1 cellular context compared by ENCODE assay signal in the genomic region with DNA sequence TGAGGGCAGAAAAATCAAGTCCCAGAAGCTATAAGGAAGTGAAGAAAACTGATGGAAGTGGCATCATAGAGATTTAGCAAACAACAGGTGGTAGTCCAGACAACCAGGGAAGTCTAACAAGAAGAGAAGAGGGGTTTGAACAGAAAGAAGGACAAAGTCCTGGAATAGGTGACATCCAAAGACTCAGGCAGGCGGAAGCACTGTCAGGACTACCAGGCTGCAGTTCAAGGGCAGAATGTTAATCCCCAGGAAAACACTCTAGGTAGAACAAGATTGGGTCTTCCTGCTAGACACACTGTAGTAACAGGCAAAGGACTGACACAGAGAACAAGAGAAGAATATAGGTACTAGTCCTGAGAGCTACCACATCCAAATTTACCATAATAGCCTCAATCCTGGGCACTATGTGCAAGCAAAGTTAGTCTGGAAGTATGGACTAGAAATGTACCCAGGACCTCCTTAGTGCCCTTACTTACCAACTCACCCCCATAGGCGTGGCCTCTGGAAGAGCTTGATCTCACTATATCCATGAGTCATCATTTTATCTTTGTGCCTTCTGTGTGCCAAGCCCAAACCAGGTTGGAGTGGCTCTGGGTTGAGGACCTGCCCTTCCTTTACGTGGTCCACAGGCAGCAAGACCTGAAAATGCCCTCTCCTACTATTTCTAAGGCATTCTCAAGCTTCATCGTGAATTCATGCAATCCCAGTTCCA.
TF ChIP-seq lines count a peak whose summit lies in the region.

No MANE protein-coding gene starts in this region.

TF ChIP-seq in HepG2, 621 proteins besides CTCF, POLR2A, EP300 and RAD21 (continued from another document and continues in another):
- TF ChIP-seq, protein P1, sequence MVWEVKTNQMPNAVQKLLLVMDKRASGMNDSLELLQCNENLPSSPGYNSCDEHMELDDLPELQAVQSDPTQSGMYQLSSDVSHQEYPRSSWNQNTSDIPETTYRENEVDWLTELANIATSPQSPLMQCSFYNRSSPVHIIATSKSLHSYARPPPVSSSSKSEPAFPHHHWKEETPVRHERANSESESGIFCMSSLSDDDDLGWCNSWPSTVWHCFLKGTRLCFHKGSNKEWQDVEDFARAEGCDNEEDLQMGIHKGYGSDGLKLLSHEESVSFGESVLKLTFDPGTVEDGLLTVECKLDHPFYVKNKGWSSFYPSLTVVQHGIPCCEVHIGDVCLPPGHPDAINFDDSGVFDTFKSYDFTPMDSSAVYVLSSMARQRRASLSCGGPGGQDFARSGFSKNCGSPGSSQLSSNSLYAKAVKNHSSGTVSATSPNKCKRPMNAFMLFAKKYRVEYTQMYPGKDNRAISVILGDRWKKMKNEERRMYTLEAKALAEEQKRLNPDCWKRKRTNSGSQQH (CRISPR knock-in tag; IDR thresholded peaks at IDR 0.05; ENCODE audit: low read depth): no peak
- TF ChIP-seq POLR2G (IDR thresholded peaks at IDR 0.05; ENCODE audit: low read depth, low read length) (no peak), MBNL3 (CRISPR knock-in tag; conservative IDR thresholded peaks at IDR 0.05) (no peak), ZFP90 (CRISPR knock-in tag; IDR thresholded peaks at IDR 0.05; ENCODE audit: borderline replicate concordance) (no peak), MED8 (CRISPR knock-in tag; IDR thresholded peaks at IDR 0.05; ENCODE audit: insufficient replicate concordance) (no peak), HNRNPK (IDR thresholded peaks at IDR 0.05; ENCODE audit: low read depth, low read length, poor library complexity, severe bottlenecking) (no peak), ERF (CRISPR knock-in tag; IDR thresholded peaks at IDR 0.05) (peak; percentile 86), ZNF17 (CRISPR knock-in tag; IDR thresholded peaks at IDR 0.05) (no peak), FOXA1 (IDR thresholded peaks at IDR 0.05) (no peak), FOXA1 (CRISPR knock-in tag; IDR thresholded peaks at IDR 0.05) (peak; percentile 63), FIP1L1 (IDR thresholded peaks at IDR 0.05; ENCODE audit: borderline replicate concordance, insufficient read depth, low read depth, low read length) (no peak), ZNF484 (CRISPR knock-in tag; IDR thresholded peaks at IDR 0.05; ENCODE audit: borderline replicate concordance, low read depth) (no peak), ZNF724P (CRISPR knock-in tag; IDR thresholded peaks at IDR 0.05; ENCODE audit: borderline replicate concordance) (no peak), IKZF4 (CRISPR knock-in tag; IDR thresholded peaks at IDR 0.05; ENCODE audit: borderline replicate concordance, low read depth, not compliant biosample characterization) (no peak), NFYB (CRISPR knock-in tag; IDR thresholded peaks at IDR 0.05) (no peak), SMAD3 (CRISPR knock-in tag; IDR thresholded peaks at IDR 0.05) (0 out of 2 replicates have a peak, but pooled peaks have one; percentile 24), POGZ (CRISPR knock-in tag; IDR thresholded peaks at IDR 0.05) (peak; percentile 84), ZNF282 (IDR thresholded peaks at IDR 0.05; ENCODE audit: partially characterized antibody) (no peak), HMGA1 (CRISPR knock-in tag; conservative IDR thresholded peaks at IDR 0.05) (no peak), U2AF1 (optimal IDR thresholded peaks at IDR 0.05; ENCODE audit: low read depth, low read length) (no peak), CEBPB (IDR thresholded peaks at IDR 0.05; ENCODE audit: borderline replicate concordance, low read depth, low read length) (no peak), KLF9 (CRISPR knock-in tag; IDR thresholded peaks at IDR 0.05; ENCODE audit: low read depth) (no peak)
- TF ChIP-seq, protein P2, sequence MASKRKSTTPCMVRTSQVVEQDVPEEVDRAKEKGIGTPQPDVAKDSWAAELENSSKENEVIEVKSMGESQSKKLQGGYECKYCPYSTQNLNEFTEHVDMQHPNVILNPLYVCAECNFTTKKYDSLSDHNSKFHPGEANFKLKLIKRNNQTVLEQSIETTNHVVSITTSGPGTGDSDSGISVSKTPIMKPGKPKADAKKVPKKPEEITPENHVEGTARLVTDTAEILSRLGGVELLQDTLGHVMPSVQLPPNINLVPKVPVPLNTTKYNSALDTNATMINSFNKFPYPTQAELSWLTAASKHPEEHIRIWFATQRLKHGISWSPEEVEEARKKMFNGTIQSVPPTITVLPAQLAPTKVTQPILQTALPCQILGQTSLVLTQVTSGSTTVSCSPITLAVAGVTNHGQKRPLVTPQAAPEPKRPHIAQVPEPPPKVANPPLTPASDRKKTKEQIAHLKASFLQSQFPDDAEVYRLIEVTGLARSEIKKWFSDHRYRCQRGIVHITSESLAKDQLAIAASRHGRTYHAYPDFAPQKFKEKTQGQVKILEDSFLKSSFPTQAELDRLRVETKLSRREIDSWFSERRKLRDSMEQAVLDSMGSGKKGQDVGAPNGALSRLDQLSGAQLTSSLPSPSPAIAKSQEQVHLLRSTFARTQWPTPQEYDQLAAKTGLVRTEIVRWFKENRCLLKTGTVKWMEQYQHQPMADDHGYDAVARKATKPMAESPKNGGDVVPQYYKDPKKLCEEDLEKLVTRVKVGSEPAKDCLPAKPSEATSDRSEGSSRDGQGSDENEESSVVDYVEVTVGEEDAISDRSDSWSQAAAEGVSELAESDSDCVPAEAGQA (IDR thresholded peaks at IDR 0.05; ENCODE audit: low read depth): no peak
- TF ChIP-seq, protein P2 (CRISPR knock-in tag; IDR thresholded peaks at IDR 0.05; ENCODE audit: borderline replicate concordance): no peak; the same call in 1 of the 2 replicates
- TF ChIP-seq, protein P3, sequence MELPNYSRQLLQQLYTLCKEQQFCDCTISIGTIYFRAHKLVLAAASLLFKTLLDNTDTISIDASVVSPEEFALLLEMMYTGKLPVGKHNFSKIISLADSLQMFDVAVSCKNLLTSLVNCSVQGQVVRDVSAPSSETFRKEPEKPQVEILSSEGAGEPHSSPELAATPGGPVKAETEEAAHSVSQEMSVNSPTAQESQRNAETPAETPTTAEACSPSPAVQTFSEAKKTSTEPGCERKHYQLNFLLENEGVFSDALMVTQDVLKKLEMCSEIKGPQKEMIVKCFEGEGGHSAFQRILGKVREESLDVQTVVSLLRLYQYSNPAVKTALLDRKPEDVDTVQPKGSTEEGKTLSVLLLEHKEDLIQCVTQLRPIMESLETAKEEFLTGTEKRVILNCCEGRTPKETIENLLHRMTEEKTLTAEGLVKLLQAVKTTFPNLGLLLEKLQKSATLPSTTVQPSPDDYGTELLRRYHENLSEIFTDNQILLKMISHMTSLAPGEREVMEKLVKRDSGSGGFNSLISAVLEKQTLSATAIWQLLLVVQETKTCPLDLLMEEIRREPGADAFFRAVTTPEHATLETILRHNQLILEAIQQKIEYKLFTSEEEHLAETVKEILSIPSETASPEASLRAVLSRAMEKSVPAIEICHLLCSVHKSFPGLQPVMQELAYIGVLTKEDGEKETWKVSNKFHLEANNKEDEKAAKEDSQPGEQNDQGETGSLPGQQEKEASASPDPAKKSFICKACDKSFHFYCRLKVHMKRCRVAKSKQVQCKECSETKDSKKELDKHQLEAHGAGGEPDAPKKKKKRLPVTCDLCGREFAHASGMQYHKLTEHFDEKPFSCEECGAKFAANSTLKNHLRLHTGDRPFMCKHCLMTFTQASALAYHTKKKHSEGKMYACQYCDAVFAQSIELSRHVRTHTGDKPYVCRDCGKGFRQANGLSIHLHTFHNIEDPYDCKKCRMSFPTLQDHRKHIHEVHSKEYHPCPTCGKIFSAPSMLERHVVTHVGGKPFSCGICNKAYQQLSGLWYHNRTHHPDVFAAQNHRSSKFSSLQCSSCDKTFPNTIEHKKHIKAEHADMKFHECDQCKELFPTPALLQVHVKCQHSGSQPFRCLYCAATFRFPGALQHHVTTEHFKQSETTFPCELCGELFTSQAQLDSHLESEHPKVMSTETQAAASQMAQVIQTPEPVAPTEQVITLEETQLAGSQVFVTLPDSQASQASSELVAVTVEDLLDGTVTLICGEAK (IDR thresholded peaks at IDR 0.05): no peak
- TF ChIP-seq, protein P3 (CRISPR knock-in tag; IDR thresholded peaks at IDR 0.05): no peak; the same call in 1 of the 2 replicates
- TF ChIP-seq, protein P4, sequence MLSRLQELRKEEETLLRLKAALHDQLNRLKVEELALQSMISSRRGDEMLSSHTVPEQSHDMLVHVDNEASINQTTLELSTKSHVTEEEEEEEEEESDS (CRISPR knock-in tag; IDR thresholded peaks at IDR 0.05; ENCODE audit: borderline replicate concordance): no peak
- TF ChIP-seq, protein P5, sequence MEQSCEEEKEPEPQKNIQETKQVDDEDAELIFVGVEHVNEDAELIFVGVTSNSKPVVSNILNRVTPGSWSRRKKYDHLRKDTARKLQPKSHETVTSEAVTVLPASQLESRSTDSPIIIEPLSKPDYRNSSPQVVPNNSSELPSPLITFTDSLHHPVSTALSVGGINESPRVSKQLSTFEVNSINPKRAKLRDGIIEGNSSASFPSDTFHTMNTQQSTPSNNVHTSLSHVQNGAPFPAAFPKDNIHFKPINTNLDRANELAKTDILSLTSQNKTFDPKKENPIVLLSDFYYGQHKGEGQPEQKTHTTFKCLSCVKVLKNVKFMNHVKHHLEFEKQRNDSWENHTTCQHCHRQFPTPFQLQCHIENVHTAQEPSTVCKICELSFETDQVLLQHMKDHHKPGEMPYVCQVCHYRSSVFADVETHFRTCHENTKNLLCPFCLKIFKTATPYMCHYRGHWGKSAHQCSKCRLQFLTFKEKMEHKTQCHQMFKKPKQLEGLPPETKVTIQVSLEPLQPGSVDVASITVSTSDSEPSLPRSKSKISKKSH (CRISPR knock-in tag; IDR thresholded peaks at IDR 0.05; ENCODE audit: borderline replicate concordance): no peak
- TF ChIP-seq, protein P6, sequence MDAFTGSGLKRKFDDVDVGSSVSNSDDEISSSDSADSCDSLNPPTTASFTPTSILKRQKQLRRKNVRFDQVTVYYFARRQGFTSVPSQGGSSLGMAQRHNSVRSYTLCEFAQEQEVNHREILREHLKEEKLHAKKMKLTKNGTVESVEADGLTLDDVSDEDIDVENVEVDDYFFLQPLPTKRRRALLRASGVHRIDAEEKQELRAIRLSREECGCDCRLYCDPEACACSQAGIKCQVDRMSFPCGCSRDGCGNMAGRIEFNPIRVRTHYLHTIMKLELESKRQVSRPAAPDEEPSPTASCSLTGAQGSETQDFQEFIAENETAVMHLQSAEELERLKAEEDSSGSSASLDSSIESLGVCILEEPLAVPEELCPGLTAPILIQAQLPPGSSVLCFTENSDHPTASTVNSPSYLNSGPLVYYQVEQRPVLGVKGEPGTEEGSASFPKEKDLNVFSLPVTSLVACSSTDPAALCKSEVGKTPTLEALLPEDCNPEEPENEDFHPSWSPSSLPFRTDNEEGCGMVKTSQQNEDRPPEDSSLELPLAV (CRISPR knock-in tag; conservative IDR thresholded peaks at IDR 0.05; ENCODE audit: low read depth): no peak
- TF ChIP-seq, protein P7, sequence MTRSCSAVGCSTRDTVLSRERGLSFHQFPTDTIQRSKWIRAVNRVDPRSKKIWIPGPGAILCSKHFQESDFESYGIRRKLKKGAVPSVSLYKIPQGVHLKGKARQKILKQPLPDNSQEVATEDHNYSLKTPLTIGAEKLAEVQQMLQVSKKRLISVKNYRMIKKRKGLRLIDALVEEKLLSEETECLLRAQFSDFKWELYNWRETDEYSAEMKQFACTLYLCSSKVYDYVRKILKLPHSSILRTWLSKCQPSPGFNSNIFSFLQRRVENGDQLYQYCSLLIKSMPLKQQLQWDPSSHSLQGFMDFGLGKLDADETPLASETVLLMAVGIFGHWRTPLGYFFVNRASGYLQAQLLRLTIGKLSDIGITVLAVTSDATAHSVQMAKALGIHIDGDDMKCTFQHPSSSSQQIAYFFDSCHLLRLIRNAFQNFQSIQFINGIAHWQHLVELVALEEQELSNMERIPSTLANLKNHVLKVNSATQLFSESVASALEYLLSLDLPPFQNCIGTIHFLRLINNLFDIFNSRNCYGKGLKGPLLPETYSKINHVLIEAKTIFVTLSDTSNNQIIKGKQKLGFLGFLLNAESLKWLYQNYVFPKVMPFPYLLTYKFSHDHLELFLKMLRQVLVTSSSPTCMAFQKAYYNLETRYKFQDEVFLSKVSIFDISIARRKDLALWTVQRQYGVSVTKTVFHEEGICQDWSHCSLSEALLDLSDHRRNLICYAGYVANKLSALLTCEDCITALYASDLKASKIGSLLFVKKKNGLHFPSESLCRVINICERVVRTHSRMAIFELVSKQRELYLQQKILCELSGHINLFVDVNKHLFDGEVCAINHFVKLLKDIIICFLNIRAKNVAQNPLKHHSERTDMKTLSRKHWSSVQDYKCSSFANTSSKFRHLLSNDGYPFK (CRISPR knock-in tag; IDR thresholded peaks at IDR 0.05; ENCODE audit: borderline replicate concordance): no peak
